15 cellular contexts compared by ENCODE assay signal in genomic region chr7:134856692-134857091, GRCh38.
DNase-seq lines count a peak whose midpoint lies in the region; ATAC-seq and TF ChIP-seq lines count a peak whose summit lies in the region.
"Had no signal": no experiment of that assay in that cellular context is flagged by ENCODE, and none has a peak within 500 bp of the region (broad histone marks: within the 10 kb centered on the region; RNA-seq: fewer than 3 reads in every experiment).

No MANE protein-coding gene starts in this region.

- no peak overlapping the region for H3K4me3 Mint-ChIP-seq in activated T-helper 2 cell treated with anti-CD3 and anti-CD28 coated beads, Interferon-gamma antibody, Interleukin-2, Interleukin-4, amounts not matched to agents 10 μg/mL and 5 μg/mL and 100 μg/mL, durations not matched to agents 14 hours and 24 hours and 36 hours (ENCODE audit: low read depth)
- H3K4me3 Mint-ChIP-seq in CD14-positive monocyte: no peak overlapping the region
- H3K4me3 Mint-ChIP-seq: memory B cell; stimulated activated naive CD8-positive, alpha-beta T cell treated with anti-CD3 and anti-CD28 coated beads, Interleukin-15, Interleukin-2, amounts not matched to agents 100 ng/mL and 50 ng/mL, for 24 hours had no signal

- H3K27me3 ChIP-seq in right atrium auricular region (no peaks in the 10 kb centered on the region), sigmoid colon (no peaks in the 10 kb centered on the region)

- intact Hi-C loops in activated T-helper 2 cell treated with anti-CD3 and anti-CD28 coated beads, Interferon-gamma antibody, Interleukin-2, Interleukin-4, amounts not matched to agents 10 μg/mL and 5 μg/mL and 100 μg/mL, durations not matched to agents 14 hours and 24 hours and 36 hours (cut with micrococcal nuclease): loop anchor here (5.0 kb wide), 1 partner anchor 104 kb away; no protein-coding TSS in a partner anchor
- intact Hi-C loops in sigmoid colon (cut with DNase I) (no loop called here), CD14-positive monocyte (cut with micrococcal nuclease) (no loop called here)

- peak; percentile 44 for DNase-seq in H4 (ENCODE audit: low spot score)
- DNase-seq in activated T-helper 2 cell treated with anti-CD3 and anti-CD28 coated beads, Interferon-gamma antibody, Interleukin-2, Interleukin-4, amounts not matched to agents 10 μg/mL and 5 μg/mL and 100 μg/mL, durations not matched to agents 14 hours and 24 hours and 36 hours (ENCODE audit: low spot score): no peak
- DNase-seq in right atrium auricular region (ENCODE audit: low spot score): no peak
- DNase-seq in sigmoid colon: no peak
- DNase-seq in CD14-positive monocyte (ENCODE audit: low spot score): no peak
- DNase-seq: COR-L47, NCI-H1694 treated with DMSO at 0.1 percent for 48 hours, NCI-H82, SHP77, WERI-Rb-1 had no signal

- no peaks in the 10 kb centered on the region for H3K27me3 Mint-ChIP-seq in activated T-helper 2 cell treated with anti-CD3 and anti-CD28 coated beads, Interferon-gamma antibody, Interleukin-2, Interleukin-4, amounts not matched to agents 10 μg/mL and 5 μg/mL and 100 μg/mL, durations not matched to agents 14 hours and 24 hours and 36 hours (ENCODE audit: low read depth)
- H3K27me3 Mint-ChIP-seq in CD14-positive monocyte (ENCODE audit: low read depth in 3 of 3): peaks cover 0 to 6% (median 0%) of the 10 kb centered on the region in 3 donors
- H3K27me3 Mint-ChIP-seq: stimulated activated naive CD8-positive, alpha-beta T cell treated with anti-CD3 and anti-CD28 coated beads, Interleukin-15, Interleukin-2, amounts not matched to agents 100 ng/mL and 50 ng/mL, for 24 hours had no signal

- WGBS in sigmoid colon, 2 donors: 37 to 53% methylated on average over 4 of the region's 4 CpGs

- ATAC-seq in GM21390 (IDR thresholded peaks at IDR 0.05; ENCODE audit: unreplicated experiment): no peak
- no peak for ATAC-seq in GM19395 (IDR thresholded peaks at IDR 0.05; ENCODE audit: unreplicated experiment)

- peaks cover 28% of the 10 kb centered on the region for H3K36me3 ChIP-seq in right atrium auricular region
- peaks cover 0 to 5% (median 0%) of the 10 kb centered on the region in 4 donors for H3K36me3 ChIP-seq in sigmoid colon
- H3K36me3 ChIP-seq: WERI-Rb-1 had no signal

- H3K9me3 Mint-ChIP-seq in activated T-helper 2 cell treated with anti-CD3 and anti-CD28 coated beads, Interferon-gamma antibody, Interleukin-2, Interleukin-4, amounts not matched to agents 10 μg/mL and 5 μg/mL and 100 μg/mL, durations not matched to agents 14 hours and 24 hours and 36 hours: peaks cover 10% of the 10 kb centered on the region
- peaks cover 2 to 9% (median 6%) of the 10 kb centered on the region in 7 donors for H3K9me3 Mint-ChIP-seq in CD14-positive monocyte
- H3K9me3 Mint-ChIP-seq: memory B cell; stimulated activated naive CD8-positive, alpha-beta T cell treated with anti-CD3 and anti-CD28 coated beads, Interleukin-15, Interleukin-2, amounts not matched to agents 100 ng/mL and 50 ng/mL, for 24 hours had no signal

- H3K9me3 ChIP-seq in right atrium auricular region (no peaks in the 10 kb centered on the region), sigmoid colon (no peaks in the 10 kb centered on the region)

- H3K4me1 ChIP-seq in right atrium auricular region: peaks cover 0 to 38% of the 10 kb centered on the region in 2 donors
- peaks cover 0 to 96% (median 80%) of the 10 kb centered on the region in 4 donors for H3K4me1 ChIP-seq in sigmoid colon

- H3K4me1 Mint-ChIP-seq in activated T-helper 2 cell treated with anti-CD3 and anti-CD28 coated beads, Interferon-gamma antibody, Interleukin-2, Interleukin-4, amounts not matched to agents 10 μg/mL and 5 μg/mL and 100 μg/mL, durations not matched to agents 14 hours and 24 hours and 36 hours (ENCODE audit: low read depth): peaks cover 23% of the 10 kb centered on the region
- peaks cover 11% of the 10 kb centered on the region for H3K4me1 Mint-ChIP-seq in CD14-positive monocyte
- H3K4me1 Mint-ChIP-seq: memory B cell had no signal

- TF ChIP-seq EP300 in sigmoid colon (IDR thresholded peaks at IDR 0.05): no peak

- H3K27ac ChIP-seq in right atrium auricular region: peak overlapping the region; percentile 70 to 76
- peak overlapping the region; percentile 67 to 94 (median 72) for H3K27ac ChIP-seq in sigmoid colon
- H3K27ac ChIP-seq: KMS-11, WERI-Rb-1 had no signal

- H3K36me3 Mint-ChIP-seq in activated T-helper 2 cell treated with anti-CD3 and anti-CD28 coated beads, Interferon-gamma antibody, Interleukin-2, Interleukin-4, amounts not matched to agents 10 μg/mL and 5 μg/mL and 100 μg/mL, durations not matched to agents 14 hours and 24 hours and 36 hours (ENCODE audit: low read depth): peaks cover 17% of the 10 kb centered on the region
- H3K36me3 Mint-ChIP-seq in CD14-positive monocyte: no peaks in the 10 kb centered on the region
- H3K36me3 Mint-ChIP-seq: memory B cell had no signal

- H3K4me3 ChIP-seq in right atrium auricular region (no peak overlapping the region), sigmoid colon (no peak overlapping the region)

- TF ChIP-seq POLR2A in sigmoid colon (IDR thresholded peaks at IDR 0.05): no peak

- peak overlapping the region; percentile 18 for H3K27ac Mint-ChIP-seq in activated T-helper 2 cell treated with anti-CD3 and anti-CD28 coated beads, Interferon-gamma antibody, Interleukin-2, Interleukin-4, amounts not matched to agents 10 μg/mL and 5 μg/mL and 100 μg/mL, durations not matched to agents 14 hours and 24 hours and 36 hours
- no peak overlapping the region for H3K27ac Mint-ChIP-seq in CD14-positive monocyte
- H3K27ac Mint-ChIP-seq: memory B cell had no signal

- TF ChIP-seq CTCF in right atrium auricular region (IDR thresholded peaks at IDR 0.05) (no peak), sigmoid colon (IDR thresholded peaks at IDR 0.05) (no peak), CD14-positive monocyte (IDR thresholded peaks at IDR 0.05) (no peak)
